Comparison of ENCODE assay signal across 21 cellular contexts in the genomic region with DNA sequence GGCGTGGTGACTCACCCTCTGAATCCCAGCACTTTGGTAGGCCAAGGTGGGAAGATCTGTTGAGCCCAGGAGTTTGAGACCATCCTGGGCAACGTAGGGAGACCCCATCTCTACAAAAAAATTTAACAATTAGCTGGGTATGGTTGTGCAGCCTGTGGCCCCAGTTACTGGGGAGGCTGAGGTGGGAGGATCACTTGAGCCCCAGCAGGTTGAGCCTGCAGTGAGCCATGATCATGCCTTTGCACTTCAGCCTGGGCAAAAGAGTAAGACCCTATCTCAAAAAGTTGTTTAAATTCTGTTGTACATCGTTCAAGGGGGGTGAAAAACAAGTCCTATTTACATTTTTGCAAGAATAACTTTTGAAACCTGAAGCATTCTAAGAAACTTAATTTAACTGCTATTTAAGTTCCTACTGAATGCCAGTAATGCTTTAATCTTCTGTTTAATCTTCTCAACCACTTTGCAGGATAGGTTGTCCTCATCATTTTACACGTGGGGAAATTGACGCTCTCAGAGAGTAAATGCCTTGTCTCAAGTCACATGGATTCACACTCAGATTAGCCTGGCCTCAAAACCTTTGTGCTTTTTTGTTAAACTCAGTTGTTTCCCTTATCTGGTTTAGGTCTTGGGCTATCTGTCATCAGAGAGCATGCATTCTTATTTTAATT. TPM values are rescaled to one million over a fixed set of nuclear protein-coding genes. Genes with fewer than 3 reads are reported as not detected.
DNase-seq lines count a peak whose midpoint lies in the region; ATAC-seq and TF ChIP-seq lines count a peak whose summit lies in the region.
"Had no signal": no experiment of that assay in that cellular context is flagged by ENCODE, and none has a peak within 500 bp of the region (broad histone marks: within the 10 kb centered on the region; RNA-seq: fewer than 3 reads in every experiment).

No MANE protein-coding gene starts in this region.

- no peaks in the 10 kb centered on the region for H3K9me3 Mint-ChIP-seq in CD8-positive, alpha-beta memory T cell
- no peaks in the 10 kb centered on the region for H3K9me3 Mint-ChIP-seq in WTC11
- H3K9me3 Mint-ChIP-seq: HFFc6 had no signal

- TF ChIP-seq CTCF in HCT116 (IDR thresholded peaks at IDR 0.05 in 2 of 3, conservative IDR thresholded peaks at IDR 0.05 in 1 of 3; ENCODE audit: borderline replicate concordance in 1 of 3, insufficient read depth in 1 of 3, low read depth in 2 of 3, low read length in 2 of 3) (no peak), WTC11 (IDR thresholded peaks at IDR 0.05) (no peak), osteoblast (IDR thresholded peaks at IDR 0.05; ENCODE audit: extremely low read depth, low read depth, low read length) (no peak), brain microvascular endothelial cell (IDR thresholded peaks at IDR 0.05; ENCODE audit: low read depth, low read length, missing control alignments) (no peak)

- H3K36me3 ChIP-seq in CD8-positive, alpha-beta memory T cell (ENCODE audit: insufficient read depth, low read length), result no peaks in the 10 kb centered on the region
- no peaks in the 10 kb centered on the region for H3K36me3 ChIP-seq in HCT116 (ENCODE audit: control insufficient read depth in 1 of 2, insufficient read depth in 2 of 2, low read length in 2 of 2)
- H3K36me3 ChIP-seq in osteoblast (ENCODE audit: insufficient read depth, low read length), result no peaks in the 10 kb centered on the region
- no peaks in the 10 kb centered on the region for H3K36me3 ChIP-seq in brain microvascular endothelial cell (replicated peaks)

- no peak overlapping the region for H3K4me3 ChIP-seq in CD8-positive, alpha-beta memory T cell (ENCODE audit: low read length)
- H3K4me3 ChIP-seq in HCT116 (replicated peaks in 1 of 2; ENCODE audit: low read depth in 1 of 2, low read length in 2 of 2) (no peak overlapping the region), osteoblast (ENCODE audit: insufficient read depth, low read length) (no peak overlapping the region), brain microvascular endothelial cell (ENCODE audit: low read depth, low read length) (no peak overlapping the region)

- no peaks in the 10 kb centered on the region for H3K9me2 ChIP-seq in HCT116 (ENCODE audit: insufficient read depth)

- H3K9me3 ChIP-seq in CD8-positive, alpha-beta memory T cell (ENCODE audit: low read length), result no peaks in the 10 kb centered on the region
- H3K9me3 ChIP-seq in HCT116 (ENCODE audit: control insufficient read depth in 1 of 2, insufficient read depth in 1 of 2, low read depth in 1 of 2, low read length in 2 of 2), result no peaks in the 10 kb centered on the region
- H3K9me3 ChIP-seq in osteoblast (ENCODE audit: low read depth, low read length), result no peaks in the 10 kb centered on the region
- H3K9me3 ChIP-seq: Caco-2 had no signal

- H3K27ac Mint-ChIP-seq in CD8-positive, alpha-beta memory T cell, result peak overlapping the region in 4 of 8 donors; percentile 17 to 67 (median 52)
- H3K27ac Mint-ChIP-seq in WTC11, result no peak overlapping the region
- H3K27ac Mint-ChIP-seq: HFFc6 had no signal

- no peak for TF ChIP-seq RAD21 in HCT116 (IDR thresholded peaks at IDR 0.05; ENCODE audit: low read depth)

- no peaks in the 10 kb centered on the region for H4K20me1 ChIP-seq in HCT116 (ENCODE audit: insufficient read depth)
- H4K20me1 ChIP-seq in osteoblast (ENCODE audit: insufficient read depth, low read length), result peaks cover 14% of the 10 kb centered on the region

- peak overlapping the region in 5 of 7 donors; percentile 12 to 52 (median 33) for H3K4me3 Mint-ChIP-seq in CD8-positive, alpha-beta memory T cell
- no peak overlapping the region for H3K4me3 Mint-ChIP-seq in WTC11
- H3K4me3 Mint-ChIP-seq: HFFc6 had no signal

- H3K27me3 Mint-ChIP-seq in CD8-positive, alpha-beta memory T cell, result peaks cover 0 to 2% of the 10 kb centered on the region in 2 donors
- H3K27me3 Mint-ChIP-seq in WTC11 (ENCODE audit: low read depth), result no peaks in the 10 kb centered on the region

- peaks cover 36% of the 10 kb centered on the region for H3K4me1 ChIP-seq in CD8-positive, alpha-beta memory T cell (ENCODE audit: insufficient read depth, low read length)
- H3K4me1 ChIP-seq in HCT116 (ENCODE audit: control insufficient read depth in 1 of 2, insufficient read depth in 2 of 2, low read length in 2 of 2), result peaks cover 9 to 39% of the 10 kb centered on the region in 2 experiments
- peaks cover 12% of the 10 kb centered on the region for H3K4me1 ChIP-seq in osteoblast (ENCODE audit: insufficient read depth, low read length)

- no peak overlapping the region for H2AFZ ChIP-seq in HCT116 (ENCODE audit: low read depth, low read length, poor library complexity, severe bottlenecking)
- no peak overlapping the region for H2AFZ ChIP-seq in osteoblast (ENCODE audit: low read length)

- CTCF ChIA-PET in CD8-positive, alpha-beta memory T cell (lab: Charles Lee), result no interaction called here
- CTCF ChIA-PET in HCT116 (lab: Charles Lee) (no interaction called here), WTC11 (lab: Charles Lee) (no interaction called here)

- RAD21 ChIA-PET in HCT116 (lab: Charles Lee; ENCODE audit: low non-redundant PET in 1 of 2, low total read pairs in 2 of 2, uncharacterized antibody in 2 of 2, unreplicated experiment in 2 of 2), result no interaction called here

- TF ChIP-seq POLR2A in HCT116 (IDR thresholded peaks at IDR 0.05; ENCODE audit: borderline replicate concordance, extremely low read depth, insufficient read depth, insufficient read length), result no peak

- DNase-seq in CD8-positive, alpha-beta memory T cell, result no peak
- DNase-seq in HCT116 (ENCODE audit: low read depth, low spot score) (no peak), WTC11 (ENCODE audit: low spot score) (no peak), osteoblast (ENCODE audit: insufficient read length, low spot score, missing footprints) (peak; percentile 9), brain microvascular endothelial cell (no peak), cerebellar cortex (ENCODE audit: low spot score) (no peak)
- DNase-seq: ACHN, Caco-2, DMS53, HFFc6, KG1, MV-4-11, NCI-H1694 treated with DMSO at 0.1 percent for 48 hours, NCI-H748 treated with DMSO at 0.1 percent for 48 hours, PC-3, RPMI8226, SHP77 treated with DMSO at 0.1 percent for 48 hours had no signal

- H3K9ac ChIP-seq in HCT116 (ENCODE audit: low read length), result no peak overlapping the region

- intact Hi-C loops in HCT116 (cut with micrococcal nuclease), result no loop called here

- peaks cover 0 to 19% (median 3%) of the 10 kb centered on the region in 3 donors for H3K36me3 Mint-ChIP-seq in CD8-positive, alpha-beta memory T cell
- no peaks in the 10 kb centered on the region for H3K36me3 Mint-ChIP-seq in WTC11

- no TSS peak for BruUV-seq in HCT116 (replicated peaks; lab: Mats Ljungman, UMichigan)

- H3K79me2 ChIP-seq in HCT116 (ENCODE audit: insufficient read depth, low read length) (peaks cover 88% of the 10 kb centered on the region), osteoblast (ENCODE audit: insufficient read depth, low read length) (peaks cover 89% of the 10 kb centered on the region)

- no peak overlapping the region for H3K27ac ChIP-seq in CD8-positive, alpha-beta memory T cell (ENCODE audit: low read depth, low read length)
- H3K27ac ChIP-seq in HCT116 (ENCODE audit: low read depth, low read length), result no peak overlapping the region
- no peak overlapping the region for H3K27ac ChIP-seq in osteoblast (ENCODE audit: low read depth, low read length)
- H3K27ac ChIP-seq in brain microvascular endothelial cell, result no peak overlapping the region
- H3K27ac ChIP-seq: C4-2B had no signal

- in situ Hi-C loops in brain microvascular endothelial cell (cut with HindIII; ENCODE audit: low pct_ligation_motif_present, low sequenced_read_pairs), result no loop called here

- ATAC-seq in HCT116, result no peak
- no peak for ATAC-seq in WTC11
- no peak for ATAC-seq in GM19467 (IDR thresholded peaks at IDR 0.05; ENCODE audit: unreplicated experiment)
- ATAC-seq: HepG2, PC-3, SK-N-SH treated with all-trans-retinoic acid at 6 μM for 48 hours had no signal

- peaks cover 57 to 80% (median 73%) of the 10 kb centered on the region in 3 donors for H3K4me1 Mint-ChIP-seq in CD8-positive, alpha-beta memory T cell
- H3K4me1 Mint-ChIP-seq in WTC11, result peaks cover 46% of the 10 kb centered on the region

- H3K27me3 ChIP-seq in CD8-positive, alpha-beta memory T cell (ENCODE audit: insufficient read depth, low read length, poor library complexity, severe bottlenecking), result no peaks in the 10 kb centered on the region
- H3K27me3 ChIP-seq in HCT116 (ENCODE audit: insufficient read depth, low read length) (no peaks in the 10 kb centered on the region), osteoblast (ENCODE audit: insufficient read depth, low read length) (no peaks in the 10 kb centered on the region), brain microvascular endothelial cell (replicated peaks) (no peaks in the 10 kb centered on the region)

- H3K4me2 ChIP-seq in HCT116 (ENCODE audit: low read length) (peak overlapping the region; percentile 28; the same call in 1 of the 2 replicates), osteoblast (ENCODE audit: insufficient read depth, low read length) (no peak overlapping the region)

- POLR2A ChIA-PET in CD8-positive, alpha-beta memory T cell (lab: Charles Lee), result no interaction called here
- POLR2A ChIA-PET in HCT116 (lab: Charles Lee) (no interaction called here), WTC11 (lab: Charles Lee) (no interaction called here)

TF ChIP-seq in HCT116, 20 proteins besides CTCF, POLR2A, EP300 and RAD21 (continues in another document):
- TF ChIP-seq SIN3A (IDR thresholded peaks at IDR 0.05; ENCODE audit: low read depth) (no peak), SRF (IDR thresholded peaks at IDR 0.05; ENCODE audit: low read depth) (no peak), TCF7L2 (IDR thresholded peaks at IDR 0.05; ENCODE audit: borderline replicate concordance, extremely low read depth, insufficient read depth, insufficient read length) (no peak), YY1 (IDR thresholded peaks at IDR 0.05; ENCODE audit: extremely low read depth, insufficient replicate concordance, low read depth, low read length) (no peak)

TF ChIP-seq in WTC11, 78 proteins besides CTCF, POLR2A, EP300 and RAD21:
- peak; percentile 53; the same call in 1 of the 2 replicates for TF ChIP-seq ZNF121 (CRISPR knock-in tag; IDR thresholded peaks at IDR 0.05)
- TF ChIP-seq NFYB (CRISPR knock-in tag; conservative IDR thresholded peaks at IDR 0.05; ENCODE audit: low read depth), result no peak

RNA-seq across cellular contexts. Expression of gene STAG2, which starts 7.0 kb away (rescaled TPM):
- 100 to 1,000 TPM; 116 to 122 TPM for total RNA-seq in CD8-positive, alpha-beta memory T cell
- 62.0 TPM for polyA plus RNA-seq in CD8-positive, alpha-beta memory T cell
- total RNA-seq in HCT116 (2021; ENCODE audit: unreplicated experiment) (66.3 TPM), WTC11 (2021) (68.2 to 70.5 TPM (median 69.0 TPM) in 3 replicates), osteoblast (84.3 and 91.2 TPM in 2 replicates)
- polyA plus RNA-seq in HCT116 (2012), result 35.3 and 36.0 TPM in 2 replicates
